31 cellular contexts compared by ENCODE assay signal in the genomic region with DNA sequence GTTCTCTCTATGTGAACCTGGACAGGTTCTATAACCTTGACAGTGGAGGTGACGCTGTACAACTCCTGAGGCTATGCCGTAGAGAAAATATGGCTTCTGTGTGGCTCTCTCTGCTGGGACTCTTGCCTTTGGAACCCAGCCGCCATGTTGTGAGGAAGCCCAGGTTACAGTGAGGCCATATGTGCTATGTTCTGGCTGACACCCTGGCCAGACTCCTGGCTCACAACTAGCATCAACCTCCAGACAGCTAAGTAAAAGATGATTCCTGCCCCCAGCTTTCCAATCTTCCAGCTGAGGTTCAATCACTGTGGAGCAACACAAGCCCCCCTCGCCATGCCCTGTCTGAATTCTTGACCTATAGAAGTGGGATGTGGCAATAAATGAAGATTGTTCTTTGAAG.
"Had no signal": no experiment of that assay in that cellular context is flagged by ENCODE, and none has a peak within 500 bp of the region (broad histone marks: within the 10 kb centered on the region; RNA-seq: fewer than 3 reads in every experiment).

No MANE protein-coding gene starts in this region.

- DNase-seq: MG63, NCI-H1048, NCI-H1092 treated with DMSO at 0.1 percent for 48 hours, NCI-H1105 treated with DMSO at 0.1 percent for 48 hours, NCI-H1417, NCI-H1436, NCI-H146, NCI-H1694, NCI-H187, NCI-H1930, NCI-H2029 treated with DMSO at 0.1 percent for 48 hours, NCI-H2081 treated with DMSO at 0.1 percent for 48 hours, NCI-H2107, NCI-H2171, NCI-H226, NCI-H446 treated with DMSO at 0.1 percent for 48 hours, NCI-H510A, NCI-H524, NCI-H526, NCI-H69, NCI-H748 treated with DMSO at 0.1 percent for 48 hours, NCI-H82, PC-9, Right ventricle myocardium superior, SHP77 treated with DMSO at 0.1 percent for 48 hours, SK-N-SH, SW 1271, T-helper 1 cell had no signal

- H3K4me1 ChIP-seq: SJSA1 had no signal

- H3K27me3 ChIP-seq: MG63, SJSA1 had no signal

- H3K4me2 ChIP-seq: PC-9, SK-N-SH had no signal

- H3K36me3 ChIP-seq: MG63, SJSA1 had no signal

- H3K27ac ChIP-seq: PC-9, RWPE1, SJSA1 had no signal

- H3K9ac ChIP-seq: SK-N-SH had no signal

- H3K4me3 ChIP-seq: MG63, PC-9, SJSA1 had no signal

- ATAC-seq: Panc1 had no signal

- H3K9me3 ChIP-seq: MG63, SJSA1, SK-N-SH had no signal
